16 cellular contexts compared by ENCODE assay signal in genomic region chr13:110687736-110688135, GRCh38. TPM values are rescaled to one million over a fixed set of nuclear protein-coding genes. Genes with fewer than 3 reads are reported as not detected.
DNase-seq lines count a peak whose midpoint lies in the region; ATAC-seq and TF ChIP-seq lines count a peak whose summit lies in the region.
"Had no signal": no experiment of that assay in that cellular context is flagged by ENCODE, and none has a peak within 500 bp of the region (broad histone marks: within the 10 kb centered on the region; RNA-seq: fewer than 3 reads in every experiment).

No MANE protein-coding gene starts in this region.

- no peak overlapping the region for H3K14ac ChIP-seq in IMR-90 (replicated peaks; ENCODE audit: low read depth, low read length)

- peaks cover 16% of the 10 kb centered on the region for H3K36me3 Mint-ChIP-seq in osteocyte (ENCODE audit: unreplicated experiment)
- peaks cover 23% of the 10 kb centered on the region for H3K36me3 Mint-ChIP-seq in GM23338 (ENCODE audit: low read depth)

- H3K27ac Mint-ChIP-seq in osteocyte (ENCODE audit: unreplicated experiment) (no peak overlapping the region), GM23338 (no peak overlapping the region)

- 0 out of 2 replicates have a peak, but pooled peaks cover 2% of the 10 kb centered on the region for H3K9me1 ChIP-seq in IMR-90 (ENCODE audit: insufficient read depth, low read length)

- H3K27me3 Mint-ChIP-seq in osteocyte (ENCODE audit: unreplicated experiment) (no peaks in the 10 kb centered on the region), GM23338 (ENCODE audit: insufficient read depth, low read depth, poor library complexity) (peaks cover 4% of the 10 kb centered on the region)
- H3K27me3 Mint-ChIP-seq: CD4-positive, alpha-beta memory T cell had no signal

- TF ChIP-seq POLR2A in IMR-90 (IDR thresholded peaks at IDR 0.05; ENCODE audit: low read depth, low read length): no peak

- in situ Hi-C loops in IMR-90 (cut with MboI; ENCODE audit: low sequenced_read_pairs): no loop called here

- no peak for TF ChIP-seq CTCF in IMR-90 (conservative IDR thresholded peaks at IDR 0.05; ENCODE audit: low read depth, low read length)
- no peak for TF ChIP-seq CTCF in WERI-Rb-1 (IDR thresholded peaks at IDR 0.05; ENCODE audit: low read depth, low read length)
- TF ChIP-seq CTCF in osteocyte (IDR thresholded peaks at IDR 0.05): no peak
- TF ChIP-seq CTCF in GM23338 (conservative IDR thresholded peaks at IDR 0.05; ENCODE audit: low read depth in 2 of 2): no peak

- H3K4me3 ChIP-seq in IMR-90 (ENCODE audit: insufficient read depth, low read depth, low read length): no peak overlapping the region
- H3K4me3 ChIP-seq in WERI-Rb-1 (ENCODE audit: low read depth, low read length): no peak overlapping the region
- no peak overlapping the region for H3K4me3 ChIP-seq in GM23338

- H3K4me2 ChIP-seq in IMR-90 (ENCODE audit: low read depth, low read length): no peak overlapping the region
- H3K4me2 ChIP-seq in GM23338: no peak overlapping the region

- H2BK120ac ChIP-seq in IMR-90 (ENCODE audit: low read depth, low read length): no peak overlapping the region

- dilution Hi-C loops in IMR-90 (cut with HindIII; ENCODE audit: low sequenced_read_pairs, unreplicated experiment): no loop called here

- H3K9me3 ChIP-seq in IMR-90 (ENCODE audit: control insufficient read depth, insufficient read depth, low read length): no peaks in the 10 kb centered on the region
- no peaks in the 10 kb centered on the region for H3K9me3 ChIP-seq in WERI-Rb-1 (ENCODE audit: severe bottlenecking)

- no peak overlapping the region for H3K9ac ChIP-seq in IMR-90 (ENCODE audit: low read depth, low read length)

- no peak overlapping the region for H3K18ac ChIP-seq in IMR-90 (ENCODE audit: low read depth, low read length)

- H3K79me2 ChIP-seq in GM23338 (replicated peaks; ENCODE audit: insufficient read depth): no peaks in the 10 kb centered on the region

- no peak overlapping the region for H3K27ac ChIP-seq in IMR-90 (ENCODE audit: insufficient read depth, low read length)
- H3K27ac ChIP-seq in WERI-Rb-1: no peak overlapping the region
- no peak overlapping the region for H3K27ac ChIP-seq in GM23338 (ENCODE audit: low read depth)

- H3K56ac ChIP-seq in IMR-90 (ENCODE audit: extremely low read depth, insufficient read depth, low read length): no peak overlapping the region

- H2AK9ac ChIP-seq in IMR-90 (replicated peaks; ENCODE audit: low read depth, low read length, poor library complexity): no peak overlapping the region

- H3K9me2 ChIP-seq in GM23338 (ENCODE audit: insufficient read depth): no peaks in the 10 kb centered on the region

- no peak for TF ChIP-seq RAD21 in IMR-90 (IDR thresholded peaks at IDR 0.05; ENCODE audit: low read length)

- H3K4me3 Mint-ChIP-seq in osteocyte (ENCODE audit: unreplicated experiment): no peak overlapping the region
- H3K4me3 Mint-ChIP-seq in GM23338: no peak overlapping the region
- H3K4me3 Mint-ChIP-seq: CD4-positive, alpha-beta memory T cell had no signal

- H2BK5ac ChIP-seq in IMR-90 (ENCODE audit: low read depth, low read length, poor library complexity, severe bottlenecking): no peak overlapping the region

- POLR2A ChIA-PET in IMR-90 (lab: Charles Lee; ENCODE audit: unreplicated experiment): no interaction called here

- DNase-seq in IMR-90 (no peak), WERI-Rb-1 (peak; percentile 4), islet precursor cell (peak; percentile 35), osteocyte (ENCODE audit: extremely low spot score, unreplicated experiment) (peak; percentile 70), SKM-1 treated with dmso at 0.1 percent for 144 hours (lab: John Stamatoyannopoulos, UW; ENCODE audit: unreplicated experiment) (no peak), GM23338 (ENCODE audit: low spot score) (no peak), retina (no peak)
- no peak for DNase-seq in activated T-cell treated with anti-CD3 and anti-CD28 coated beads, Interleukin-2, amount 50 U/mL, for 1 hour
- DNase-seq: C1 segment of cervical spinal cord; Calu3; CD4-positive, alpha-beta memory T cell; COR-L47; DMS53; DND-41; H7; HCEC 1CT had no signal

- H3K9me3 Mint-ChIP-seq in osteocyte (ENCODE audit: unreplicated experiment): no peaks in the 10 kb centered on the region
- no peaks in the 10 kb centered on the region for H3K9me3 Mint-ChIP-seq in GM23338
- H3K9me3 Mint-ChIP-seq: CD4-positive, alpha-beta memory T cell had no signal

- WGBS in IMR-90 (ENCODE audit: extremely low coverage in 2 of 2, insufficient read length in 1 of 2), 2 experiments: 95% methylated on average over 4 of the region's 16 CpGs; no CpG with 5 or more reads in 1 of the 2 experiments

- no peak overlapping the region for H2BK15ac ChIP-seq in IMR-90 (ENCODE audit: low read depth, low read length)

- H3K4me1 ChIP-seq in IMR-90 (ENCODE audit: control insufficient read depth, insufficient read depth, low read length): peaks cover 3% of the 10 kb centered on the region; the same call in 1 of the 2 replicates
- no peaks in the 10 kb centered on the region for H3K4me1 ChIP-seq in GM23338 (ENCODE audit: insufficient read depth)

- H3K36me3 ChIP-seq in IMR-90 (ENCODE audit: control insufficient read depth, insufficient read depth, low read length) (peaks cover 39% of the 10 kb centered on the region), WERI-Rb-1 (peaks cover 78% of the 10 kb centered on the region), GM23338 (ENCODE audit: insufficient read depth) (peaks cover 9% of the 10 kb centered on the region; the same call in 1 of the 2 replicates)

- H3F3A ChIP-seq in GM23338 (replicated peaks; ENCODE audit: low read depth): 0 out of 2 replicates have a peak, but pooled peaks cover 2% of the 10 kb centered on the region

- H3K4me1 Mint-ChIP-seq in osteocyte (ENCODE audit: unreplicated experiment) (no peaks in the 10 kb centered on the region), GM23338 (no peaks in the 10 kb centered on the region)

- no peak overlapping the region for H4K8ac ChIP-seq in IMR-90 (ENCODE audit: low read depth in 2 of 2, low read length in 2 of 2)

- ATAC-seq in IMR-90 (ENCODE audit: low read depth) (no peak), GM23338 (no peak)

- no peak overlapping the region for H2AK5ac ChIP-seq in IMR-90 (ENCODE audit: low read depth, low read length)

- intact Hi-C loops in IMR-90 (cut with micrococcal nuclease): no loop called here

- H4K91ac ChIP-seq in IMR-90 (ENCODE audit: insufficient read depth, low read depth, low read length): no peak overlapping the region

- CTCF ChIA-PET in IMR-90 (lab: Yijun Ruan, JAX): no interaction called here

- peaks cover 2% of the 10 kb centered on the region for H4K20me1 ChIP-seq in IMR-90 (ENCODE audit: insufficient read depth, low read length)
- H4K20me1 ChIP-seq in GM23338 (replicated peaks; ENCODE audit: insufficient read depth): no peaks in the 10 kb centered on the region; the same call in none of the 2 replicates

- peaks cover 9 to 24% of the 10 kb centered on the region in 2 experiments for H3K79me1 ChIP-seq in IMR-90 (ENCODE audit: low read depth in 1 of 2, low read length in 2 of 2)

- no TSS peak for BruUV-seq in IMR-90 (replicated peaks; lab: Mats Ljungman, UMichigan)

- H3K27me3 ChIP-seq in IMR-90 (ENCODE audit: control insufficient read depth, insufficient read depth, low read length) (no peaks in the 10 kb centered on the region), WERI-Rb-1 (ENCODE audit: insufficient read depth, low read depth, severe bottlenecking) (no peaks in the 10 kb centered on the region), GM23338 (ENCODE audit: insufficient read depth) (no peaks in the 10 kb centered on the region)

- H2BK20ac ChIP-seq in IMR-90 (ENCODE audit: low read depth, low read length): no peak overlapping the region

- no peak overlapping the region for H4K5ac ChIP-seq in IMR-90 (ENCODE audit: low read depth, low read length)

- H3K23ac ChIP-seq in IMR-90 (ENCODE audit: low read depth, low read length): no peak overlapping the region

- peak overlapping the region; percentile 21 for H2AFZ ChIP-seq in IMR-90 (replicated peaks; ENCODE audit: low read length, poor library complexity)
- no peak overlapping the region for H2AFZ ChIP-seq in GM23338

- no peak overlapping the region for H3K4ac ChIP-seq in IMR-90 (ENCODE audit: low read depth, low read length)

TF ChIP-seq in IMR-90, 13 proteins besides CTCF, POLR2A, EP300 and RAD21 (continues in another document):
- no peak for TF ChIP-seq MAFK (IDR thresholded peaks at IDR 0.05; ENCODE audit: low read depth, low read length)
- TF ChIP-seq SMC3 (IDR thresholded peaks at IDR 0.05; ENCODE audit: low read depth, low read length): no peak
- TF ChIP-seq NFE2L2 (IDR thresholded peaks at IDR 0.05; ENCODE audit: low read depth, low read length): no peak
- no peak for TF ChIP-seq MXI1 (IDR thresholded peaks at IDR 0.05; ENCODE audit: borderline replicate concordance, low read depth, low read length)
- TF ChIP-seq FOS (IDR thresholded peaks at IDR 0.05; ENCODE audit: low read depth, low read length): no peak
- TF ChIP-seq MAZ (IDR thresholded peaks at IDR 0.05; ENCODE audit: borderline replicate concordance, low read depth, low read length): no peak
- TF ChIP-seq BHLHE40 (IDR thresholded peaks at IDR 0.05; ENCODE audit: low read depth, low read length): no peak

RNA-seq across cellular contexts. Expression of gene CARS2, which starts 18.2 kb away (rescaled TPM):
- 71.4 and 76.2 TPM in 2 replicates for total RNA-seq in IMR-90 (2012; rRNA removed)
- 75.1 and 76.4 TPM in 2 replicates for polyA plus RNA-seq in IMR-90 (2012; rRNA removed)
- polyA plus RNA-seq in IMR-90 (2012; cell fraction: cytosol; rRNA removed): 40.3 and 63.1 TPM in 2 replicates
- polyA plus RNA-seq in IMR-90 (2012; cell fraction: nucleus; rRNA removed; ENCODE audit: low replicate concordance): 266 and 332 TPM in 2 replicates
- total RNA-seq in osteocyte: 57.1 and 62.2 TPM in 2 replicates
- 39.0 and 46.8 TPM in 2 replicates for total RNA-seq in GM23338 (2014; rRNA removed; shearing (Covaris generic))
- 53.5 and 58.6 TPM in 2 replicates for polyA plus RNA-seq in GM23338 (2016; fragmentation: Nextera tagmentation; extraction: Ambion mirVana)

RNA-seq across cellular contexts. Expression of gene ING1, which starts 25.8 kb away (rescaled TPM):
- total RNA-seq in IMR-90 (2012; rRNA removed): 9.1 and 11.7 TPM in 2 replicates
- polyA plus RNA-seq in IMR-90 (2012; rRNA removed): 13.5 and 17.5 TPM in 2 replicates
- polyA plus RNA-seq in IMR-90 (2012; cell fraction: cytosol; rRNA removed): 12.9 and 25.4 TPM in 2 replicates
- 22.3 and 33.7 TPM in 2 replicates for polyA plus RNA-seq in IMR-90 (2012; cell fraction: nucleus; rRNA removed; ENCODE audit: low replicate concordance)
- 21.8 and 23.2 TPM in 2 replicates for total RNA-seq in osteocyte
- total RNA-seq in GM23338 (2014; rRNA removed; shearing (Covaris generic)): 34.4 and 35.8 TPM in 2 replicates
- polyA plus RNA-seq in GM23338 (2016; fragmentation: Nextera tagmentation; extraction: Ambion mirVana): 26.9 and 27.4 TPM in 2 replicates

Comparison
In these comparisons a context has a peak if more than half of its experiments do, and no peak if none do; other contexts are left out.
1. DNase-seq: peak in WERI-Rb-1 (single experiment), islet precursor cell (single experiment) and osteocyte (single experiment); none in IMR-90 (single experiment), SKM-1 treated with dmso at 0.1 percent for 144 hours (single experiment), GM23338 (single experiment), retina (single experiment) and activated T-cell treated with anti-CD3 and anti-CD28 coated beads, Interleukin-2, amount 50 U/mL, for 1 hour (single experiment).